Comparison of ENCODE assay signal across 8 cellular contexts in the genomic region with DNA sequence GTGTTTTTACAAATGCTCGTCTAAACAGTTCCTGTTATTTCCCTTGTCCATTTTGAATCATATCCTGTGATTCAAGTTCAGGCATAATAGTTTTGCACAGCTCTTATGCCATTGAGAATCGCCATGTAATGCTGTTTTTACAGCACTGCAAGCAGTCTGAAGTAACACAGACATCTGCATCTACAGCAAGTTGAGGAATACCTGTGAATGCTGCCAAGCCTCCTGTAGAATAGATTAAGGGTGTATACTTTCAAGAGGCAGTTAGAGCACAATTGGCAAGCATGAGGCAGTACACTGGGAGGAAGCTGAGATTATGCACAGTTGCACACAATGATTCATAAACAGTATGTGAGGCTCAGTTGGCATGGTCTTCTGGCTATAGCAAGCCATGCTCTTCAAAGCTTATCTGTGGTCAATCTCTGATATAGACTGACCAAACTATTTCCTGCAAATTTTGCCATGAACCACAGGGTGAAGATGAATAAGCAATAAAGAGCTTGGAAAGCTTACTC.
DNase-seq lines count a peak whose midpoint lies in the region; ATAC-seq and TF ChIP-seq lines count a peak whose summit lies in the region.
"Had no signal": no experiment of that assay in that cellular context is flagged by ENCODE, and none has a peak within 500 bp of the region (broad histone marks: within the 10 kb centered on the region; RNA-seq: fewer than 3 reads in every experiment).

No MANE protein-coding gene starts in this region.

- no peak for TF ChIP-seq POLR2A in ovary (IDR thresholded peaks at IDR 0.05)

- H3K9me3 ChIP-seq in RWPE2 (ENCODE audit: severe bottlenecking), result peaks cover 4% of the 10 kb centered on the region
- no peaks in the 10 kb centered on the region for H3K9me3 ChIP-seq in ovary

- H3K27me3 Mint-ChIP-seq in HFFc6 (ENCODE audit: insufficient read depth), result no peaks in the 10 kb centered on the region

- intact Hi-C loops in ovary (cut with DNase I), result no loop called here

- H3K27ac ChIP-seq in RWPE2 (ENCODE audit: poor library complexity, severe bottlenecking) (peak overlapping the region; percentile 96), foreskin keratinocyte (peak overlapping the region; percentile 25), skin epidermis (peak overlapping the region in 12 of 21 experiments; percentile 10 to 80 (median 55)), ovary (no peak overlapping the region)

- no peak overlapping the region for H3K4me3 ChIP-seq in RWPE2 (ENCODE audit: severe bottlenecking)
- H3K4me3 ChIP-seq in skin epidermis, result no peak overlapping the region
- no peak overlapping the region for H3K4me3 ChIP-seq in ovary

- H3K4me1 ChIP-seq in RWPE2 (ENCODE audit: insufficient read depth, poor library complexity, severe bottlenecking) (peaks cover 17% of the 10 kb centered on the region), foreskin keratinocyte (peaks cover 21% of the 10 kb centered on the region), ovary (ENCODE audit: insufficient read depth) (no peaks in the 10 kb centered on the region)

- ATAC-seq in RWPE2 (ENCODE audit: low read depth) (peak; percentile 97), foreskin keratinocyte (peak; percentile 94)

- H3K4me3 Mint-ChIP-seq in HFFc6, result peak overlapping the region; percentile 58
- H3K4me3 Mint-ChIP-seq: immature natural killer cell had no signal

- TF ChIP-seq EP300 in ovary (IDR thresholded peaks at IDR 0.05), result no peak

- H3K27ac Mint-ChIP-seq in HFFc6, result peak overlapping the region; percentile 91
- H3K27ac Mint-ChIP-seq: immature natural killer cell had no signal

- peaks cover 58% of the 10 kb centered on the region for H3K4me1 Mint-ChIP-seq in HFFc6 (ENCODE audit: low read depth)

- DNase-seq in HFFc6 (peak; percentile 96), RWPE2 (ENCODE audit: low spot score) (no peak), foreskin keratinocyte (peak; percentile 94 to 99), ovary (no peak), NCI-H1417 (lab: John Stamatoyannopoulos, UW) (no peak)
- no peak for DNase-seq in activated CD4-positive, alpha-beta T cell treated with anti-CD3 and anti-CD28 coated beads for 4 hours
- DNase-seq: immature natural killer cell had no signal

- H3K36me3 ChIP-seq in RWPE2 (ENCODE audit: low read depth) (no peaks in the 10 kb centered on the region), ovary (no peaks in the 10 kb centered on the region)

- H3K9me3 Mint-ChIP-seq in HFFc6, result no peaks in the 10 kb centered on the region

- H3K36me3 Mint-ChIP-seq in HFFc6 (ENCODE audit: low read depth), result peaks cover 27% of the 10 kb centered on the region
- H3K36me3 Mint-ChIP-seq: immature natural killer cell had no signal

- H3K27me3 ChIP-seq in RWPE2 (ENCODE audit: insufficient read depth, poor library complexity, severe bottlenecking) (no peaks in the 10 kb centered on the region), foreskin keratinocyte (no peaks in the 10 kb centered on the region), ovary (no peaks in the 10 kb centered on the region)

- no peak for TF ChIP-seq CTCF in HFFc6 (IDR thresholded peaks at IDR 0.05)
- TF ChIP-seq CTCF in RWPE2 (IDR thresholded peaks at IDR 0.05; ENCODE audit: poor library complexity, severe bottlenecking), result no peak
- TF ChIP-seq CTCF in foreskin keratinocyte (conservative IDR thresholded peaks at IDR 0.05), result no peak
- no peak for TF ChIP-seq CTCF in ovary (IDR thresholded peaks at IDR 0.05)

- WGBS in ovary, 3 donors, result 38 to 54% (median 53%) methylated on average over 2 of the region's 2 CpGs

Comparison
In these comparisons a context has a peak if more than half of its experiments do, and no peak if none do; other contexts are left out.
1. DNase-seq: peak in HFFc6 (single experiment) and foreskin keratinocyte (2 of 2); none in RWPE2 (single experiment), activated CD4-positive, alpha-beta T cell treated with anti-CD3 and anti-CD28 coated beads for 4 hours (0 of 2), ovary (0 of 5) and NCI-H1417 (0 of 3).
2. H3K27ac ChIP-seq: peak in RWPE2 (single experiment), foreskin keratinocyte (single experiment) and skin epidermis (12 of 21); none in ovary (0 of 2).